Comparison of ENCODE assay signal across 22 cellular contexts in genomic region chr17:72913315-72913714, GRCh38.
"Had no signal": no experiment of that assay in that cellular context is flagged by ENCODE, and none has a peak within 500 bp of the region (broad histone marks: within the 10 kb centered on the region; RNA-seq: fewer than 3 reads in every experiment).

No MANE protein-coding gene starts in this region.

- H3K27me3 ChIP-seq: ascending aorta, colonic mucosa, esophagus squamous epithelium, heart right ventricle, sigmoid colon, stomach, suprapubic skin, tibial nerve had no signal

- DNase-seq: activated T-cell treated with anti-CD3 and anti-CD28 coated beads, Interleukin-2, amount 50 U/mL, for 1 hour; central memory CD4-positive, alpha-beta T cell; colonic mucosa; esophagus squamous epithelium; foreskin fibroblast; islet precursor cell; left colon; mucosa of descending colon; nephron progenitor cell; nucleus accumbens; sigmoid colon; stimulated activated CD4-positive, alpha-beta T cell treated with anti-CD3 and anti-CD28 coated beads, Interleukin-15, amount 100 ng/mL, for 24 hours; stomach; T1000 had no signal

- H3K9me3 ChIP-seq: ascending aorta, colonic mucosa, esophagus squamous epithelium, heart right ventricle, mucosa of descending colon, sigmoid colon, stomach, suprapubic skin, tibial nerve had no signal

- H3K4me1 ChIP-seq: ascending aorta, colonic mucosa, esophagus squamous epithelium, sigmoid colon, stomach, suprapubic skin, tibial nerve had no signal

- H3K4me3 ChIP-seq: ascending aorta, colonic mucosa, esophagus squamous epithelium, heart right ventricle, mucosa of descending colon, sigmoid colon, smooth muscle cell, stomach, suprapubic skin, tibial nerve had no signal

- H3K27ac ChIP-seq: ascending aorta, colonic mucosa, esophagus squamous epithelium, heart right ventricle, sigmoid colon, stomach, suprapubic skin, tibial nerve had no signal

- H3K36me3 ChIP-seq: ascending aorta, colonic mucosa, sigmoid colon had no signal

- H3K4me2 ChIP-seq: smooth muscle cell had no signal

- ATAC-seq: activated naive CD4-positive, alpha-beta T cell treated with anti-CD3 and anti-CD28 coated beads, Interleukin-2, amount 50 U/mL, for 72 hours; left colon; mucosa of descending colon; stimulated activated memory B cell treated with anti-CD40 and anti-IgM and Interleukin-4, amounts not matched to agents 10 μg/mL and 1 μg/mL and 100 μg/mL, for 72 hours; WTC11 had no signal
